Comparison of ENCODE assay signal across 8 cellular contexts in genomic region chr20:10674684-10675455, GRCh38.
DNase-seq lines count a peak whose midpoint lies in the region; TF ChIP-seq lines count a peak whose summit lies in the region.

No MANE protein-coding gene starts in this region.

- POLR2A ChIA-PET in HEK293T (lab: Yijun Ruan, JAX), result interaction anchor here (0.9 kb wide), 1 partner anchor 74 kb away, joined by 3 read pairs; no protein-coding TSS in a partner anchor

- peak; percentile 17 for DNase-seq in stimulated activated naive CD4-positive, alpha-beta T cell treated with Interleukin-2 at 50 U/mL for 16 hours (lab: John Stamatoyannopoulos, UW)
- no peak for DNase-seq in stimulated activated naive CD4-positive, alpha-beta T cell (lab: John Stamatoyannopoulos, UW)
- DNase-seq in HEK293T (ENCODE audit: extremely low spot score) (peak; percentile 82), LoVo (ENCODE audit: low spot score) (peak; percentile 73), SKM-1 (lab: John Stamatoyannopoulos, UW; ENCODE audit: unreplicated experiment) (peak; percentile 3), kidney tubule cell (ENCODE audit: low spot score) (peak; percentile 85)
- DNase-seq in stimulated activated CD4-positive, alpha-beta T cell treated with anti-CD3 and anti-CD28 coated beads, Interleukin-2, amount 100 ng/mL, for 48 hours, result peak; percentile 26 to 39

- CTCF ChIA-PET in HEK293T (lab: Yijun Ruan, JAX), result no interaction called here

- peak overlapping the region; percentile 83 for H3K27ac ChIP-seq in cingulate gyrus (ENCODE audit: low read depth, low read length)

TF ChIP-seq in HEK293T, 16 proteins besides CTCF, POLR2A, EP300 and RAD21:
- TF ChIP-seq SUZ12 (IDR thresholded peaks at IDR 0.05), result no peak

Comparison
In these comparisons a context has a peak if more than half of its experiments do, and no peak if none do; other contexts are left out.
1. DNase-seq: peak in stimulated activated naive CD4-positive, alpha-beta T cell treated with Interleukin-2 at 50 U/mL for 16 hours (single experiment), HEK293T (single experiment), LoVo (single experiment), SKM-1 (single experiment), kidney tubule cell (single experiment) and stimulated activated CD4-positive, alpha-beta T cell treated with anti-CD3 and anti-CD28 coated beads, Interleukin-2, amount 100 ng/mL, for 48 hours (2 of 2); none in stimulated activated naive CD4-positive, alpha-beta T cell (0 of 6).